In the genomic region with DNA sequence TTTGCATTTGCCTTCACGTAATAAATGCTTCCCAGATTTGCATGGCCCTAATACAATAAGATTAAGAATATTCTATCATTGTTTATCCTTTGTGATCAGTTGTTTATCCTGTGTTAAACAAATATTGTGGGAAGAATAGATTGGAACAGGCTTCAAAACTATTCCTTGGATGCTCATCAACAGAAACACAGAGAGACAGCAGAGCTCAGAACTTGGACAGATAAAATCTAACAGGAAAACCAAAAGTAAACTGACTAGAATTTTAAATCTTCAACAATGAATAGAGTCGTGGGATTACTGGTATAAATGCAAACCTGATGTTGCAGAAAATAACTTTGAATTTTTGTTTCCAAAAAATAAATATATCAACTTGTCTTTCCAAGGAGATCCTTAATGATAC, we compare ENCODE assay signal across 19 cellular contexts.
"Had no signal": no experiment of that assay in that cellular context is flagged by ENCODE, and none has a peak within 500 bp of the region (broad histone marks: within the 10 kb centered on the region; RNA-seq: fewer than 3 reads in every experiment).

No MANE protein-coding gene starts in this region.

- H3K4me3 ChIP-seq: coronary artery, dorsolateral prefrontal cortex, lung, right atrium auricular region, sigmoid colon, skin epidermis, stomach had no signal

- ATAC-seq: esophagus mucosa; foreskin keratinocyte; left colon; left ventricle myocardium superior; natural killer cell treated with Interleukin-12 subunit alpha and Interleukin-12 subunit beta and Interleukin-15 and Interleukin-18, amount 100 ng/mL, for 72 hours had no signal

- DNase-seq: dorsolateral prefrontal cortex; effector CD8-positive, alpha-beta T cell; foreskin keratinocyte; left colon; left ventricle myocardium superior; mesenchymal stem cell; midbrain; sigmoid colon; stimulated activated CD4-positive, alpha-beta T cell treated with anti-CD3 and anti-CD28 coated beads, Interleukin-2, amount 100 ng/mL, for 24 hours; stimulated activated naive CD4-positive, alpha-beta T cell; stomach; substantia nigra; trophoblast cell had no signal

- H3K4me1 ChIP-seq: right atrium auricular region, stomach had no signal

- H3K36me3 ChIP-seq: right atrium auricular region, sigmoid colon, stomach had no signal

- H3K27ac ChIP-seq: coronary artery, foreskin keratinocyte, right atrium auricular region, sigmoid colon, stomach had no signal

- H3K27me3 ChIP-seq: dorsolateral prefrontal cortex, foreskin keratinocyte, right atrium auricular region, sigmoid colon, stomach had no signal

- H3K9me3 ChIP-seq: right atrium auricular region, sigmoid colon, stomach had no signal
